ENCODE assay signal across 19 cellular contexts in genomic region chr4:182258441-182259031, GRCh38.
"Had no signal": no experiment of that assay in that cellular context is flagged by ENCODE, and none has a peak within 500 bp of the region (broad histone marks: within the 10 kb centered on the region; RNA-seq: fewer than 3 reads in every experiment).

No MANE protein-coding gene starts in this region.

- H3K4me1 ChIP-seq: colonic mucosa, heart right ventricle, parathyroid adenoma, psoas muscle, right lobe of liver, tibial artery, upper lobe of left lung, uterus had no signal

- H3K27ac ChIP-seq: colonic mucosa, dorsolateral prefrontal cortex, heart right ventricle, parathyroid adenoma, psoas muscle, right lobe of liver, tibial artery, upper lobe of left lung, uterus had no signal

- ATAC-seq: heart right ventricle; left colon; left ventricle myocardium superior; psoas muscle; right lobe of liver; stimulated activated memory B cell treated with anti-CD40 and anti-IgM and Interleukin-4, amounts not matched to agents 10 μg/mL and 1 μg/mL and 100 μg/mL, for 72 hours had no signal

- H3K27me3 ChIP-seq: colonic mucosa, right lobe of liver, tibial artery, upper lobe of left lung, uterus had no signal

- H3K36me3 ChIP-seq: colonic mucosa, heart right ventricle, right lobe of liver, tibial artery, upper lobe of left lung, uterus had no signal

- DNase-seq: colonic mucosa; dorsolateral prefrontal cortex; effector CD8-positive, alpha-beta T cell; heart right ventricle; left colon; left ventricle myocardium superior; mesendoderm; naive B cell; occipital lobe; psoas muscle; retina; right lobe of liver; stimulated activated CD4-positive, alpha-beta T cell treated with anti-CD3 and anti-CD28 coated beads, Interleukin-4, amount 100 ng/mL, for 1 hour; tibial artery; upper lobe of left lung; uterus had no signal

- H3K4me3 ChIP-seq: colonic mucosa, dorsolateral prefrontal cortex, heart right ventricle, lung, psoas muscle, right lobe of liver, tibial artery, upper lobe of left lung, uterus had no signal

- H3K9me3 ChIP-seq: colonic mucosa, psoas muscle, right lobe of liver, tibial artery, upper lobe of left lung, uterus had no signal
